10 cellular contexts compared by ENCODE assay signal in genomic region chr3:52288674-52289073, GRCh38. TPM values are rescaled to one million over a fixed set of nuclear protein-coding genes. Genes with fewer than 3 reads are reported as not detected.
DNase-seq lines count a peak whose midpoint lies in the region; ATAC-seq and TF ChIP-seq lines count a peak whose summit lies in the region.
"Had no signal": no experiment of that assay in that cellular context is flagged by ENCODE, and none has a peak within 500 bp of the region (broad histone marks: within the 10 kb centered on the region; RNA-seq: fewer than 3 reads in every experiment).

No MANE protein-coding gene starts in this region.

- H3K9ac ChIP-seq in colonic mucosa (ENCODE audit: low read depth in 2 of 2, low read length in 2 of 2): peak overlapping the region in 1 of 2 donors; percentile 85

- TF ChIP-seq CTCF in BE2C (IDR thresholded peaks at IDR 0.05; ENCODE audit: low read depth, low read length) (no peak), colonic mucosa (IDR thresholded peaks at IDR 0.05) (no peak), natural killer cell (IDR thresholded peaks at IDR 0.05) (no peak)

- DNase-seq in BE2C: no peak
- DNase-seq in colonic mucosa: no peak
- DNase-seq in natural killer cell: no peak
- DNase-seq in midbrain (lab: John Stamatoyannopoulos, UW): no peak
- DNase-seq in AG08396 (ENCODE audit: low spot score): no peak
- no peak for DNase-seq in NCI-H510A treated with DMSO at 0.1 percent for 48 hours (lab: John Stamatoyannopoulos, UW)
- DNase-seq: activated CD8-positive, alpha-beta memory T cell treated with anti-CD3 and anti-CD28 coated beads, Interleukin-2, amount 50 U/mL, for 4 hours had no signal

- H3K9me3 ChIP-seq in BE2C: no peaks in the 10 kb centered on the region
- H3K9me3 ChIP-seq in KOPT-K1 (ENCODE audit: insufficient read depth, low read length, poor library complexity, severe bottlenecking): no peaks in the 10 kb centered on the region
- H3K9me3 ChIP-seq in colonic mucosa: no peaks in the 10 kb centered on the region
- H3K9me3 ChIP-seq: pancreas had no signal

- no peaks in the 10 kb centered on the region for H3K27me3 Mint-ChIP-seq in natural killer cell (ENCODE audit: low read depth in 2 of 2)

- H3K4me3 ChIP-seq in BE2C (ENCODE audit: low read depth, low read length) (peak overlapping the region; percentile 85), colonic mucosa (peak overlapping the region; percentile 75)

- H3K9me3 Mint-ChIP-seq in natural killer cell: no peaks in the 10 kb centered on the region

- no peaks in the 10 kb centered on the region for H3K4me1 ChIP-seq in BE2C
- peaks cover 12% of the 10 kb centered on the region for H3K4me1 ChIP-seq in colonic mucosa

- no peaks in the 10 kb centered on the region for H3K36me3 Mint-ChIP-seq in natural killer cell

- H3K27me3 ChIP-seq in BE2C: no peaks in the 10 kb centered on the region
- no peaks in the 10 kb centered on the region for H3K27me3 ChIP-seq in colonic mucosa
- H3K27me3 ChIP-seq: pancreas had no signal

- peak overlapping the region; percentile 99 for H3K4me3 Mint-ChIP-seq in natural killer cell

- H3K4me1 Mint-ChIP-seq in natural killer cell: peaks cover 30 to 37% of the 10 kb centered on the region in 2 donors

- peak overlapping the region; percentile 100 for H3K27ac Mint-ChIP-seq in natural killer cell

- intact Hi-C loops in colonic mucosa (cut with DNase I): no loop called here
- intact Hi-C loops in natural killer cell (cut with micrococcal nuclease): loop anchor here (1.0 to 2.0 kb wide), 2 partner anchors 14 to 22 kb away; no protein-coding TSS in a partner anchor

- H3K27ac ChIP-seq in KOPT-K1 (ENCODE audit: low read depth, low read length, poor library complexity, severe bottlenecking) (peak overlapping the region; percentile 98), colonic mucosa (peak overlapping the region; percentile 99)

- H3K36me3 ChIP-seq in BE2C (no peaks in the 10 kb centered on the region), KOPT-K1 (ENCODE audit: insufficient read depth, low read length) (peaks cover 33% of the 10 kb centered on the region; the same call in 1 of the 2 replicates), colonic mucosa (peaks cover 7% of the 10 kb centered on the region)

- ATAC-seq in natural killer cell (no peak), GM18873 (IDR thresholded peaks at IDR 0.05; ENCODE audit: low FRiP score, unreplicated experiment) (no peak)

RNA-seq across cellular contexts. Expression of gene GLYCTK, which starts 1.0 kb away (rescaled TPM):
- polyA plus RNA-seq in BE2C (2012; ENCODE audit: insufficient read depth, insufficient read length, low read depth): 27.8 TPM
- total RNA-seq in colonic mucosa (10 to 100 TPM; 45.2 to 63.2 TPM), natural killer cell (10 to 100 TPM; 43.3 to 60.8 (median 45.2) TPM)

RNA-seq across cellular contexts. Expression of gene WDR82, which starts 10.2 kb away (rescaled TPM):
- 64.6 TPM for polyA plus RNA-seq in BE2C (2012; ENCODE audit: insufficient read depth, insufficient read length, low read depth)
- total RNA-seq in colonic mucosa (10 to 100 TPM; 65.7 to 67.0 TPM), natural killer cell (100 to 1,000 TPM; 108 to 131 (median 109) TPM)

RNA-seq across cellular contexts. Expression of gene DNAH1, which starts 27.4 kb away (rescaled TPM):
- polyA plus RNA-seq in BE2C (2012; ENCODE audit: insufficient read depth, insufficient read length, low read depth): 3.7 TPM
- total RNA-seq in colonic mucosa (1 to 10 TPM; 7.0 to 9.1 TPM), natural killer cell (10 to 100 TPM; 72.3 to 81.7 (median 74.2) TPM)

RNA-seq across cellular contexts. Expression of gene PPM1M, which starts 43.1 kb away (rescaled TPM):
- polyA plus RNA-seq in BE2C (2012; ENCODE audit: insufficient read depth, insufficient read length, low read depth): 5.6 TPM
- 1 to 10 TPM; 5.4 to 8.1 TPM for total RNA-seq in colonic mucosa
- 10 to 100 TPM; 66.0 to 83.7 (median 77.8) TPM for total RNA-seq in natural killer cell

RNA-seq across cellular contexts. Expression of gene TWF2, which starts 49.7 kb away (rescaled TPM):
- 72.0 TPM for polyA plus RNA-seq in BE2C (2012; ENCODE audit: insufficient read depth, insufficient read length, low read depth)
- total RNA-seq in colonic mucosa (10 to 100 TPM; 44.2 to 45.0 TPM), natural killer cell (10 to 100 TPM; 49.2 to 76.6 (median 52.0) TPM)

Comparison
In these comparisons a context has a peak if more than half of its experiments do, and no peak if none do; other contexts are left out.
1. RNA of gene DNAH1, which starts 27.4 kb away (total RNA-seq): 72.3 to 81.7 TPM in natural killer cell; 7.0 to 9.1 TPM in colonic mucosa; every median in the first group is over 4 times any median in the second.